Comparison of ENCODE assay signal across 8 cellular contexts in genomic region chr15:57146394-57147140, GRCh38.
A peak's percentile ranks its signal among the peaks of the same experiment; 100 is the strongest.
DNase-seq lines count a peak whose midpoint lies in the region; ATAC-seq and TF ChIP-seq lines count a peak whose summit lies in the region.

No MANE protein-coding gene starts in this region.

- TF ChIP-seq CTCF in Calu3 (IDR thresholded peaks at IDR 0.05; ENCODE audit: unreplicated experiment): peak; percentile 63
- TF ChIP-seq CTCF in Panc1 (IDR thresholded peaks at IDR 0.05): peak; percentile 65; the same call in 1 of the 2 replicates
- TF ChIP-seq CTCF in epithelial cell of proximal tubule (conservative IDR thresholded peaks at IDR 0.05; ENCODE audit: low read depth, low read length): peak; percentile 78

- H3K4me3 Mint-ChIP-seq in Calu3 (ENCODE audit: low read depth, unreplicated experiment): no peak overlapping the region
- no peak overlapping the region for H3K4me3 Mint-ChIP-seq in effector memory CD8-positive, alpha-beta T cell

- no peaks in the 10 kb centered on the region for H3K27me3 ChIP-seq in Panc1 (ENCODE audit: control insufficient read depth, insufficient read depth, low read length)
- H3K27me3 ChIP-seq in muscle layer of duodenum (ENCODE audit: low read depth, low read length): no peaks in the 10 kb centered on the region

- no peaks in the 10 kb centered on the region for H3K4me1 ChIP-seq in Panc1 (ENCODE audit: control insufficient read depth, insufficient read depth, low read length)
- peaks cover 0 to 34% of the 10 kb centered on the region in 2 donors for H3K4me1 ChIP-seq in muscle layer of duodenum (ENCODE audit: control insufficient read depth in 1 of 2, insufficient read depth in 2 of 2, low read length in 2 of 2)

- no peaks in the 10 kb centered on the region for H3K4me1 Mint-ChIP-seq in Calu3 (ENCODE audit: low read depth, unreplicated experiment)
- H3K4me1 Mint-ChIP-seq in effector memory CD8-positive, alpha-beta T cell (ENCODE audit: low read depth in 2 of 2): peaks cover 7 to 10% of the 10 kb centered on the region in 2 donors

- POLR2A ChIA-PET in Panc1 (lab: Charles Lee): interaction anchor here (0.7 kb wide), 1 partner anchor 315 kb away, joined by 3 read pairs; no protein-coding TSS in a partner anchor

- no peaks in the 10 kb centered on the region for H3K27me3 Mint-ChIP-seq in Calu3 (ENCODE audit: unreplicated experiment)
- no peaks in the 10 kb centered on the region for H3K27me3 Mint-ChIP-seq in effector memory CD8-positive, alpha-beta T cell

- H3K27ac ChIP-seq in Panc1 (ENCODE audit: low read length) (no peak overlapping the region), muscle layer of duodenum (ENCODE audit: low read length) (peak overlapping the region; percentile 6)

- H3K4me3 ChIP-seq in Panc1 (ENCODE audit: low read depth in 2 of 2, low read length in 2 of 2) (no peak overlapping the region), epithelial cell of proximal tubule (ENCODE audit: low read depth, low read length) (no peak overlapping the region), muscle layer of duodenum (ENCODE audit: low read depth in 1 of 2, low read length in 2 of 2) (peak overlapping the region; percentile 32 to 47)

- no TSS peak for BruUV-seq in Calu3 (replicated peaks; lab: Mats Ljungman, UMichigan)
- no TSS peak for BruUV-seq in Panc1 (replicated peaks; lab: Mats Ljungman, UMichigan)

- H3K36me3 ChIP-seq in Panc1 (ENCODE audit: control insufficient read depth, insufficient read depth, low read length): no peaks in the 10 kb centered on the region
- no peaks in the 10 kb centered on the region for H3K36me3 ChIP-seq in muscle layer of duodenum (ENCODE audit: control insufficient read depth in 1 of 2, insufficient read depth in 2 of 2, low read length in 2 of 2)

- ATAC-seq in Panc1 (no peak), GM21825 (IDR thresholded peaks at IDR 0.05; ENCODE audit: unreplicated experiment) (no peak), GM21786 (IDR thresholded peaks at IDR 0.05; ENCODE audit: unreplicated experiment) (no peak)
- no peak for ATAC-seq in effector memory CD8-positive, alpha-beta T cell (replicated peaks)

- H3K9me3 ChIP-seq in Panc1 (ENCODE audit: control insufficient read depth, insufficient read depth, low read depth, low read length) (no peaks in the 10 kb centered on the region), muscle layer of duodenum (ENCODE audit: control insufficient read depth in 1 of 2, low read length in 2 of 2) (no peaks in the 10 kb centered on the region)

- in situ Hi-C loops in Panc1 (cut with HindIII; ENCODE audit: low pct_unique_long_range_greater_than_20kb, low sequenced_read_pairs): no loop called here

- CTCF ChIA-PET in Calu3 (lab: Charles Lee) (interaction anchor here (0.5 to 2.9 kb wide), 8 partner anchors 33 to 395 kb away, joined by 3 to 22 read pairs (median 5); partner anchors contain the start of genes CGNL1 and TCF12), Panc1 (lab: Charles Lee) (interaction anchor here (0.6 to 1.4 kb wide), 2 partner anchors 75 to 160 kb away, joined by 3 to 8 read pairs; no protein-coding TSS in a partner anchor)

- intact Hi-C loops in Calu3 (cut with micrococcal nuclease; ENCODE audit: unreplicated experiment) (loop anchor here (1.0 to 5.0 kb wide), 3 partner anchors 68 to 381 kb away; no protein-coding TSS in a partner anchor), Panc1 (cut with micrococcal nuclease; ENCODE audit: unreplicated experiment) (loop anchor here (10.0 kb wide), 1 partner anchor 148 kb away; no protein-coding TSS in a partner anchor)

- no peak overlapping the region for H3K27ac Mint-ChIP-seq in Calu3 (ENCODE audit: unreplicated experiment)
- H3K27ac Mint-ChIP-seq in effector memory CD8-positive, alpha-beta T cell: no peak overlapping the region

- peaks cover 2% of the 10 kb centered on the region for H3K9me3 Mint-ChIP-seq in Calu3 (ENCODE audit: low read depth, unreplicated experiment)
- H3K9me3 Mint-ChIP-seq in effector memory CD8-positive, alpha-beta T cell: peaks cover 0 to 2% of the 10 kb centered on the region in 2 donors

- peak; percentile 31 for DNase-seq in Calu3
- DNase-seq in KG1 (lab: John Stamatoyannopoulos, UW): peak; percentile 41
- DNase-seq in Panc1 (ENCODE audit: low read depth, low spot score): no peak
- no peak for DNase-seq in epithelial cell of proximal tubule (ENCODE audit: low read depth)
- no peak for DNase-seq in effector memory CD8-positive, alpha-beta T cell

- H3K36me3 Mint-ChIP-seq in Calu3 (ENCODE audit: insufficient read depth, unreplicated experiment): no peaks in the 10 kb centered on the region
- no peaks in the 10 kb centered on the region for H3K36me3 Mint-ChIP-seq in effector memory CD8-positive, alpha-beta T cell (ENCODE audit: insufficient read depth)

Comparison
In these comparisons a context has a peak if more than half of its experiments do, and no peak if none do; other contexts are left out.
1. DNase-seq: peak in Calu3 (single experiment) and KG1 (single experiment); none in Panc1 (single experiment), epithelial cell of proximal tubule (single experiment) and effector memory CD8-positive, alpha-beta T cell (0 of 3).
2. H3K4me3 ChIP-seq: peak in muscle layer of duodenum (2 of 2); none in Panc1 (0 of 2) and epithelial cell of proximal tubule (single experiment).
3. Peak in every context shown above with its lines, with median percentiles within 50 percentile points of each other: CTCF ChIP-seq.